3 cellular contexts compared by ENCODE assay signal in genomic region chr11:122002047-122002446, GRCh38.
"Had no signal": no experiment of that assay in that cellular context is flagged by ENCODE, and none has a peak within 500 bp of the region (broad histone marks: within the 10 kb centered on the region; RNA-seq: fewer than 3 reads in every experiment).

No MANE protein-coding gene starts in this region.

- DNase-seq: GDM1, GF-D8 had no signal

- H3K4me3 ChIP-seq: GM12878 had no signal
